14 cellular contexts compared by ENCODE assay signal in genomic region chr2:237864030-237864931, GRCh38. TPM values are rescaled to one million over a fixed set of nuclear protein-coding genes. Genes with fewer than 3 reads are reported as not detected.
DNase-seq lines count a peak whose midpoint lies in the region; FAIRE-seq and TF ChIP-seq lines count a peak whose summit lies in the region.
"Had no signal": no experiment of that assay in that cellular context is flagged by ENCODE, and none has a peak within 500 bp of the region (broad histone marks: within the 10 kb centered on the region; RNA-seq: fewer than 3 reads in every experiment).

No MANE protein-coding gene starts in this region.

- TF ChIP-seq POLR2A in GM12892 (IDR thresholded peaks at IDR 0.05; ENCODE audit: low read depth, low read length) = no peak
- TF ChIP-seq POLR2A in sigmoid colon (IDR thresholded peaks at IDR 0.05) = no peak
- no peak for TF ChIP-seq POLR2A in thyroid gland (IDR thresholded peaks at IDR 0.05)

- no peak for FAIRE-seq in GM12892 (lab: Jason Lieb, UNC)
- FAIRE-seq: GM12878 had no signal

- TF ChIP-seq CTCF in ascending aorta (IDR thresholded peaks at IDR 0.05) = no peak
- TF ChIP-seq CTCF in sigmoid colon (IDR thresholded peaks at IDR 0.05) = no peak
- no peak for TF ChIP-seq CTCF in thyroid gland (IDR thresholded peaks at IDR 0.05)
- no peak for TF ChIP-seq CTCF in BE2C (IDR thresholded peaks at IDR 0.05; ENCODE audit: low read depth, low read length)

- H3K27ac ChIP-seq in ascending aorta (peak overlapping the region; percentile 97 to 98), sigmoid colon (peak overlapping the region; percentile 91 to 97 (median 96)), thyroid gland (no peak overlapping the region)
- H3K27ac ChIP-seq: left lung had no signal

- H3K36me3 ChIP-seq in ascending aorta (peaks cover 0 to 5% of the 10 kb centered on the region in 2 donors), sigmoid colon (no peaks in the 10 kb centered on the region), thyroid gland (no peaks in the 10 kb centered on the region), BE2C (0 out of 2 replicates have a peak, but pooled peaks cover 4% of the 10 kb centered on the region)
- H3K36me3 ChIP-seq: left lung had no signal

- H3K27me3 ChIP-seq in ascending aorta (no peaks in the 10 kb centered on the region), sigmoid colon (no peaks in the 10 kb centered on the region), thyroid gland (no peaks in the 10 kb centered on the region), BE2C (no peaks in the 10 kb centered on the region; the same call in 1 of the 2 replicates)

- peaks cover 10 to 63% of the 10 kb centered on the region in 2 donors for H3K4me1 ChIP-seq in ascending aorta
- H3K4me1 ChIP-seq in sigmoid colon = peaks cover 0 to 79% (median 75%) of the 10 kb centered on the region in 4 donors
- H3K4me1 ChIP-seq in thyroid gland = peaks cover 6% of the 10 kb centered on the region in 2 donors
- peaks cover 32% of the 10 kb centered on the region for H3K4me1 ChIP-seq in BE2C

- H3K9me3 ChIP-seq in ascending aorta = no peaks in the 10 kb centered on the region
- H3K9me3 ChIP-seq in sigmoid colon = no peaks in the 10 kb centered on the region
- no peaks in the 10 kb centered on the region for H3K9me3 ChIP-seq in thyroid gland
- no peaks in the 10 kb centered on the region for H3K9me3 ChIP-seq in BE2C
- H3K9me3 ChIP-seq: Caco-2, left lung had no signal

- H3K4me3 ChIP-seq in ascending aorta = peak overlapping the region; percentile 14 to 19
- H3K4me3 ChIP-seq in sigmoid colon = peak overlapping the region in 2 of 4 donors; percentile 12 to 18
- no peak overlapping the region for H3K4me3 ChIP-seq in thyroid gland (replicated peaks in 1 of 3)
- no peak overlapping the region for H3K4me3 ChIP-seq in BE2C (ENCODE audit: low read depth, low read length)
- H3K4me3 ChIP-seq: GM12878, left lung had no signal

- intact Hi-C loops in ascending aorta (cut with DNase I) (loop anchor here (1.0 kb wide), 1 partner anchor 41 kb away; no protein-coding TSS in a partner anchor), sigmoid colon (cut with DNase I) (loop anchor here (10.0 kb wide), 1 partner anchor 1461 kb away; no protein-coding TSS in a partner anchor), thyroid gland (cut with DNase I) (no loop called here)

- 84 to 86% methylated on average over 22 of the region's 22 CpGs for WGBS in sigmoid colon, 2 donors
- WGBS in thyroid gland, 2 donors = 75 to 78% methylated on average over 12 to 18 of the region's 22 CpGs

- peak; percentile 17 for DNase-seq in GM12892 (ENCODE audit: insufficient read length)
- DNase-seq in ascending aorta (ENCODE audit: low spot score in 2 of 2) = peak in 1 of 2 donors; percentile 81
- DNase-seq in iPS-NIHi11 (ENCODE audit: low spot score) = peak; percentile 18
- DNase-seq in sigmoid colon = peak; percentile 76
- DNase-seq in thyroid gland = no peak
- DNase-seq in dedifferentiated amniotic fluid mesenchymal stem cell (ENCODE audit: extremely low spot score) = no peak
- no peak for DNase-seq in BE2C
- DNase-seq in HCEC 1CT = no peak
- DNase-seq: activated CD8-positive, alpha-beta memory T cell treated with anti-CD3 and anti-CD28 coated beads, Interleukin-2, amount 10 ng/mL, durations not matched to agents 7 days and 5 days; Caco-2; NCI-H446; stimulated activated naive CD4-positive, alpha-beta T cell had no signal

- TF ChIP-seq EP300 in sigmoid colon (IDR thresholded peaks at IDR 0.05) = peak in 1 of 4 donors; percentile 7

RNA-seq across cellular contexts. Expression of gene RAMP1, which starts 4.9 kb away (rescaled TPM):
- polyA plus RNA-seq in GM12892 (2012; ENCODE audit: missing spikeins) = not detected
- total RNA-seq in ascending aorta (191 TPM), sigmoid colon (100 to 1,000 TPM; 324 to 788 (median 447) TPM), thyroid gland (1 to 10 TPM in 3 of 4 donors, under 1 TPM in 1; 0.78 to 4.2 (median 3.0) TPM)
- polyA plus RNA-seq in sigmoid colon = 10 to 100 TPM in 2 of 3 donors, not detected in 1; 13.2 to 50.1 TPM
- 63.1 TPM for polyA plus RNA-seq in BE2C (2012; ENCODE audit: insufficient read depth, insufficient read length, low read depth)

Comparison
In these comparisons a context has a peak if more than half of its experiments do, and no peak if none do; other contexts are left out.
1. DNase-seq: peak in GM12892 (single experiment), iPS-NIHi11 (single experiment) and sigmoid colon (single experiment); none in thyroid gland (0 of 2), dedifferentiated amniotic fluid mesenchymal stem cell (single experiment), BE2C (single experiment) and HCEC 1CT (single experiment).
2. H3K27ac ChIP-seq: peak in ascending aorta (2 of 2) and sigmoid colon (4 of 4); none in thyroid gland (0 of 3).
3. H3K4me3 ChIP-seq: peak in ascending aorta (2 of 2); none in thyroid gland (0 of 3) and BE2C (single experiment).
4. RNA of gene RAMP1, which starts 4.9 kb away (total RNA-seq): 324 to 788 TPM in sigmoid colon and 191 TPM in ascending aorta (single experiment); 0.78 to 4.2 TPM in thyroid gland; every median in the first group is over 10 times any median in the second.